7 cellular contexts compared by ENCODE assay signal in the genomic region with DNA sequence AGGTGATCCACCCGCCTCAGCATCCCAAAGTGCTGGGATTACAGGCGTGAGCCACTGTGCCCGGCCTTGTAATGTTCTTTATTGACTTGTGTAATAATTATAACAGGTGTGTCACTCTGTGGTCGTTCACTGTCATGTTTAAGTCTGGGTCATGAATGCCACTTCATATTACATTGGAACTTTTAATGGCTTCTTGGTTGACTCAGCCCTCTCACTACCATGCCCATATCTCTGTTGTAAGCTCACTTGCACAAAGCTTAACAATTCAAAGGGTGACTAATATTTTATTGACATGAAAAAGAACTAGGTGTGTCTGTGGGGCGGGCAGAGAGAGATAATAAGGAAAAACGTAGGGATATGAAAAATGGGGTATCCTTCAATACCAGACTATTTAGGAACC.
"Had no signal": no experiment of that assay in that cellular context is flagged by ENCODE, and none has a peak within 500 bp of the region (broad histone marks: within the 10 kb centered on the region; RNA-seq: fewer than 3 reads in every experiment).

No MANE protein-coding gene starts in this region.

- ATAC-seq: GM23338 had no signal

- H3K4me2 ChIP-seq: GM23338 had no signal

- DNase-seq: H9, HCEC 1CT, IMR-90 had no signal

- H3K4me3 ChIP-seq: GM23338 had no signal

- FAIRE-seq: H1, H54, HTR-8/SVneo had no signal

- H2AFZ ChIP-seq: GM23338 had no signal
